In genomic region chr9:3746296-3747275, GRCh38 we compare ENCODE assay signal across 11 cellular contexts.
DNase-seq lines count a peak whose midpoint lies in the region; ATAC-seq, FAIRE-seq and TF ChIP-seq lines count a peak whose summit lies in the region.
"Had no signal": no experiment of that assay in that cellular context is flagged by ENCODE, and none has a peak within 500 bp of the region (broad histone marks: within the 10 kb centered on the region; RNA-seq: fewer than 3 reads in every experiment).

No MANE protein-coding gene starts in this region.

- peak overlapping the region; percentile 81 for H3K27ac Mint-ChIP-seq in activated CD4-positive, alpha-beta T cell treated with anti-CD3 and anti-CD28 coated beads for 36 hours
- no peak overlapping the region for H3K27ac Mint-ChIP-seq in CD4-positive, alpha-beta memory T cell
- H3K27ac Mint-ChIP-seq: B cell had no signal

- H3K4me1 Mint-ChIP-seq in activated CD4-positive, alpha-beta T cell treated with anti-CD3 and anti-CD28 coated beads for 36 hours, result peaks cover 32% of the 10 kb centered on the region
- peaks cover 0 to 5% (median 1%) of the 10 kb centered on the region in 4 donors for H3K4me1 Mint-ChIP-seq in CD4-positive, alpha-beta memory T cell
- H3K4me1 Mint-ChIP-seq: B cell had no signal

- peaks cover 14 to 15% of the 10 kb centered on the region in 2 donors for H3K4me1 ChIP-seq in kidney (ENCODE audit: control insufficient read depth in 1 of 2, insufficient read depth in 1 of 2, low read depth in 1 of 2, low read length in 2 of 2)
- H3K4me1 ChIP-seq in CD4-positive, alpha-beta memory T cell (ENCODE audit: insufficient read depth, low read length), result no peaks in the 10 kb centered on the region

- intact Hi-C loops in activated CD4-positive, alpha-beta T cell treated with anti-CD3 and anti-CD28 coated beads for 36 hours (cut with DNase I, micrococcal nuclease), result loop anchor here (1.0 to 10.0 kb wide), 7 partner anchors 13 to 928 kb away; partner anchors contain the start of genes CDC37L1 (in 1 of the 2) and GLIS3 (in 1 of the 2)
- intact Hi-C loops in kidney (cut with DNase I), result no loop called here
- intact Hi-C loops in CD4-positive, alpha-beta memory T cell (cut with micrococcal nuclease), result no loop called here

- H3K4me3 Mint-ChIP-seq in activated CD4-positive, alpha-beta T cell treated with anti-CD3 and anti-CD28 coated beads for 36 hours, result no peak overlapping the region
- no peak overlapping the region for H3K4me3 Mint-ChIP-seq in CD4-positive, alpha-beta memory T cell
- H3K4me3 Mint-ChIP-seq: B cell had no signal

- no peak overlapping the region for H3K9ac ChIP-seq in kidney (ENCODE audit: low read length in 2 of 2)

- peak; percentile 72 for DNase-seq in activated CD4-positive, alpha-beta T cell treated with anti-CD3 and anti-CD28 coated beads for 36 hours
- DNase-seq in activated CD4-positive, alpha-beta T cell treated with anti-CD3 and anti-CD28 coated beads for 1 hour, result no peak
- DNase-seq in RKO (ENCODE audit: low spot score) (peak; percentile 96), kidney (no peak), cortex of kidney (lab: John Stamatoyannopoulos, UW) (no peak)
- DNase-seq in stimulated activated CD4-positive, alpha-beta T cell treated with anti-CD3 and anti-CD28 coated beads, TNF-alpha, amount 100 ng/mL, for 48 hours (ENCODE audit: low read depth in 3 of 3), result peak in 2 of 3 donors; percentile 27 to 31
- DNase-seq in CD4-positive, alpha-beta memory T cell, result no peak
- DNase-seq: heart left ventricle, NCI-H187 had no signal

- peaks cover 7% of the 10 kb centered on the region for H3K27me3 Mint-ChIP-seq in activated CD4-positive, alpha-beta T cell treated with anti-CD3 and anti-CD28 coated beads for 36 hours
- H3K27me3 Mint-ChIP-seq in CD4-positive, alpha-beta memory T cell, result peaks cover 1 to 9% of the 10 kb centered on the region in 2 donors

- H3K9me3 Mint-ChIP-seq in activated CD4-positive, alpha-beta T cell treated with anti-CD3 and anti-CD28 coated beads for 36 hours (ENCODE audit: low read depth), result no peaks in the 10 kb centered on the region
- peaks cover 0 to 2% (median 0%) of the 10 kb centered on the region in 8 donors for H3K9me3 Mint-ChIP-seq in CD4-positive, alpha-beta memory T cell

- POLR2A ChIA-PET in activated CD4-positive, alpha-beta T cell treated with anti-CD3 and anti-CD28 coated beads for 36 hours (lab: Charles Lee), result no interaction called here
- POLR2A ChIA-PET in CD4-positive, alpha-beta memory T cell (lab: Charles Lee; ENCODE audit: partially characterized antibody), result no interaction called here

- H3K9me3 ChIP-seq in kidney (ENCODE audit: control insufficient read depth in 1 of 2, low read length in 2 of 2), result no peaks in the 10 kb centered on the region
- no peaks in the 10 kb centered on the region for H3K9me3 ChIP-seq in CD4-positive, alpha-beta memory T cell (ENCODE audit: control insufficient read depth in 1 of 2, low read length in 2 of 2)
- H3K9me3 ChIP-seq: heart left ventricle had no signal

- ATAC-seq in activated CD4-positive, alpha-beta T cell treated with anti-CD3 and anti-CD28 coated beads for 36 hours, result peak; percentile 97
- ATAC-seq in esophagus mucosa, result peak; percentile 98
- ATAC-seq: heart left ventricle had no signal

- CTCF ChIA-PET in activated CD4-positive, alpha-beta T cell treated with anti-CD3 and anti-CD28 coated beads for 36 hours (lab: Charles Lee), result interaction anchor here (0.5 to 1.0 kb wide), 3 partner anchors 13 to 668 kb away, joined by 3 to 4 read pairs (median 3); no protein-coding TSS in a partner anchor
- CTCF ChIA-PET in CD4-positive, alpha-beta memory T cell (lab: Charles Lee; ENCODE audit: partially characterized antibody), result no interaction called here

- no peak overlapping the region for H3K4me3 ChIP-seq in kidney (ENCODE audit: low read length in 2 of 2)
- H3K4me3 ChIP-seq in CD4-positive, alpha-beta memory T cell (ENCODE audit: low read length in 2 of 2), result no peak overlapping the region
- H3K4me3 ChIP-seq: heart left ventricle had no signal

- no peaks in the 10 kb centered on the region for H3K36me3 ChIP-seq in kidney (ENCODE audit: control insufficient read depth in 1 of 2, insufficient read depth in 2 of 2, low read length in 2 of 2)
- no peaks in the 10 kb centered on the region for H3K36me3 ChIP-seq in CD4-positive, alpha-beta memory T cell (ENCODE audit: insufficient read depth, low read length)
- H3K36me3 ChIP-seq: heart left ventricle had no signal

- FAIRE-seq in kidney (lab: Jason Lieb, UNC), result no peak

- no peaks in the 10 kb centered on the region for H3K27me3 ChIP-seq in CD4-positive, alpha-beta memory T cell (ENCODE audit: insufficient read depth, low read length)
- H3K27me3 ChIP-seq: heart left ventricle had no signal

- no peak for TF ChIP-seq CTCF in kidney (IDR thresholded peaks at IDR 0.05; ENCODE audit: borderline replicate concordance, extremely low read depth, insufficient read depth)

- H3K27ac ChIP-seq in kidney (ENCODE audit: low read depth in 2 of 2, low read length in 2 of 2), result no peak overlapping the region
- H3K27ac ChIP-seq in CD4-positive, alpha-beta memory T cell (ENCODE audit: low read depth, low read length), result no peak overlapping the region
- H3K27ac ChIP-seq: heart left ventricle had no signal

- peaks cover 2% of the 10 kb centered on the region for H3K36me3 Mint-ChIP-seq in activated CD4-positive, alpha-beta T cell treated with anti-CD3 and anti-CD28 coated beads for 36 hours (ENCODE audit: low read depth)
- no peaks in the 10 kb centered on the region for H3K36me3 Mint-ChIP-seq in CD4-positive, alpha-beta memory T cell

Comparison
In these comparisons a context has a peak if more than half of its experiments do, and no peak if none do; other contexts are left out.
1. DNase-seq: peak in activated CD4-positive, alpha-beta T cell treated with anti-CD3 and anti-CD28 coated beads for 36 hours (single experiment), RKO (single experiment) and stimulated activated CD4-positive, alpha-beta T cell treated with anti-CD3 and anti-CD28 coated beads, TNF-alpha, amount 100 ng/mL, for 48 hours (2 of 3); none in activated CD4-positive, alpha-beta T cell treated with anti-CD3 and anti-CD28 coated beads for 1 hour (single experiment), kidney (single experiment), CD4-positive, alpha-beta memory T cell (0 of 5) and cortex of kidney (single experiment).
2. intact Hi-C loops: an anchor here in activated CD4-positive, alpha-beta T cell treated with anti-CD3 and anti-CD28 coated beads for 36 hours (1.0 to 10.0 kb wide); none called in kidney and CD4-positive, alpha-beta memory T cell.